Comparison of ENCODE assay signal across 8 cellular contexts in genomic region chr9:124771021-124771866, GRCh38. TPM values are rescaled to one million over a fixed set of nuclear protein-coding genes. Genes with fewer than 3 reads are reported as not detected.
DNase-seq lines count a peak whose midpoint lies in the region; ATAC-seq and TF ChIP-seq lines count a peak whose summit lies in the region.

Gene NR6A1 (minus strand): TSS chr9:124771311.

- H3K27ac Mint-ChIP-seq in T-cell, result peak within 1 kb of the TSS; percentile 65 to 80

- H3K9me3 ChIP-seq in left ventricle myocardium inferior (replicated peaks), result no peaks in the 10 kb centered on the region
- H3K9me3 ChIP-seq in prostate gland, result no peaks in the 10 kb centered on the region

- H3K27me3 Mint-ChIP-seq in T-cell, result peaks cover 62 to 71% of the 10 kb centered on the region in 2 donors

- peak within 1 kb of the TSS; percentile 83 to 96 (median 84) for H3K4me3 Mint-ChIP-seq in T-cell

- intact Hi-C loops in left ventricle myocardium inferior (cut with micrococcal nuclease) (no loop called here), prostate gland (cut with DNase I) (loop anchor here (10.0 kb wide), 1 partner anchor 374 kb away; the partner anchor contains the start of gene SCAI)

- H3K36me3 ChIP-seq in left ventricle myocardium inferior, result no peaks in the 10 kb centered on the region
- no peaks in the 10 kb centered on the region for H3K36me3 ChIP-seq in prostate gland
- no peaks in the 10 kb centered on the region for H3K36me3 ChIP-seq in urinary bladder (ENCODE audit: insufficient read depth)

- TF ChIP-seq CTCF in GM13976 (IDR thresholded peaks at IDR 0.05; ENCODE audit: borderline replicate concordance, control extremely low read depth, extremely low read depth, insufficient read depth, missing control alignments), result peak; percentile 1
- peak; percentile 59 for TF ChIP-seq CTCF in left ventricle myocardium inferior (IDR thresholded peaks at IDR 0.05; ENCODE audit: borderline replicate concordance)
- peak in 3 of 4 experiments; percentile 34 to 54 (median 46) for TF ChIP-seq CTCF in prostate gland (IDR thresholded peaks at IDR 0.05)

- WGBS in prostate gland, result under 1% methylated on average over 64 of the region's 82 CpGs
- WGBS in urinary bladder, result under 1% methylated on average over 82 of the region's 82 CpGs

- H3K27me3 ChIP-seq in left ventricle myocardium inferior (ENCODE audit: low read depth) (peaks cover 30% of the 10 kb centered on the region), prostate gland (replicated peaks; ENCODE audit: insufficient read depth) (peaks cover 2% of the 10 kb centered on the region)

- POLR2A ChIA-PET in T-cell (lab: Charles Lee), result interaction anchor here in 1 of 2 donors (0.6 kb wide), 2 partner anchors 14 to 466 kb away, joined by 4 to 12 read pairs; no protein-coding TSS in a partner anchor

- peak; percentile 85 for ATAC-seq in HG02840 (IDR thresholded peaks at IDR 0.05; ENCODE audit: low FRiP score, unreplicated experiment)
- ATAC-seq in T-cell (replicated peaks in 1 of 4), result peak; percentile 90 to 94 (median 92)

- no peaks in the 10 kb centered on the region for H3K9me3 Mint-ChIP-seq in T-cell

- peak; percentile 93 for TF ChIP-seq POLR2A in prostate gland (IDR thresholded peaks at IDR 0.05)

- peak within 1 kb of the TSS; percentile 96 for H3K4me3 ChIP-seq in left ventricle myocardium inferior
- H3K4me3 ChIP-seq in prostate gland, result peak within 1 kb of the TSS; percentile 88 to 93
- peak within 1 kb of the TSS; percentile 93 for H3K4me3 ChIP-seq in urinary bladder (ENCODE audit: low read depth, low read length)

- in situ Hi-C loops in GM13976 (cut with MboI; ENCODE audit: low sequenced_read_pairs, unreplicated experiment), result loop anchor here (5.0 kb wide), 1 partner anchor 76 kb away; no protein-coding TSS in a partner anchor

- CTCF ChIA-PET in T-cell (lab: Charles Lee), result interaction anchor here in 1 of 2 donors (0.6 to 1.6 kb wide), 4 partner anchors 90 to 596 kb away, joined by 3 to 8 read pairs (median 4); partner anchors contain the start of genes ARPC5L and SCAI

- peaks cover 42 to 48% (median 45%) of the 10 kb centered on the region in 3 donors for H3K4me1 Mint-ChIP-seq in T-cell

- H3K4me1 ChIP-seq in left ventricle myocardium inferior (peaks cover 43% of the 10 kb centered on the region), prostate gland (replicated peaks) (no peaks in the 10 kb centered on the region), urinary bladder (ENCODE audit: insufficient read depth) (no peaks in the 10 kb centered on the region)

- H3K36me3 Mint-ChIP-seq in T-cell, result no peaks in the 10 kb centered on the region

- H3K27ac ChIP-seq in left ventricle myocardium inferior (replicated peaks) (peak within 1 kb of the TSS; percentile 80), prostate gland (peak within 1 kb of the TSS; percentile 60 to 74), urinary bladder (ENCODE audit: low read depth) (no peak within 1 kb of the TSS)

- DNase-seq in GM13976 (ENCODE audit: low spot score) (peak; percentile 97), NCI-H1436 (lab: John Stamatoyannopoulos, UW) (peak; percentile 95), T-cell (peak; percentile 82 to 95 (median 91)), amniotic stem cell (lab: John Stamatoyannopoulos, UW) (peak; percentile 89), left ventricle myocardium inferior (peak; percentile 96), prostate gland (ENCODE audit: low spot score) (peak; percentile 97)

RNA-seq across cellular contexts. Expression of gene NR6A1, which starts in this region (rescaled TPM):
- under 1 TPM in 4 of 5 donors, not detected in 1; 0.19 to 0.50 (median 0.40) TPM for total RNA-seq in T-cell
- total RNA-seq in left ventricle myocardium inferior, result 1.0 TPM
- 10 to 100 TPM in 1 of 2 donors, 1 to 10 TPM in 1; 1.3 to 53.7 TPM for total RNA-seq in prostate gland
- total RNA-seq in urinary bladder, result 1.4 TPM
- polyA plus RNA-seq in urinary bladder, result 0.29 TPM

Comparison
In these comparisons a context has a peak if more than half of its experiments do, and no peak if none do; other contexts are left out.
1. Peak in DNase-seq and ATAC-seq in T-cell; RNA of the gene not detected or under 1 TPM.
2. CTCF ChIP-seq: peak in every context shown above with its lines; median percentile 59 in left ventricle myocardium inferior; 46 in prostate gland; 1 in GM13976.